8 cellular contexts compared by ENCODE assay signal in genomic region chr17:65055280-65055707, GRCh38.
DNase-seq lines count a peak whose midpoint lies in the region; ATAC-seq, FAIRE-seq and TF ChIP-seq lines count a peak whose summit lies in the region.

No MANE protein-coding gene starts in this region.

- peaks cover 6 to 20% of the 10 kb centered on the region in 2 donors for H3K4me1 ChIP-seq in muscle layer of duodenum (ENCODE audit: control insufficient read depth in 1 of 2, insufficient read depth in 2 of 2, low read length in 2 of 2)

- DNase-seq in GM19239 (ENCODE audit: insufficient read length, low spot score) (no peak), NB4 (ENCODE audit: low read depth) (no peak), cerebellar cortex (ENCODE audit: low spot score) (peak; percentile 56), NCI-H1048 (lab: John Stamatoyannopoulos, UW) (no peak)

- no peak for TF ChIP-seq POLR2A in NB4 (IDR thresholded peaks at IDR 0.05; ENCODE audit: extremely low read depth, insufficient read length)

- H3K27ac ChIP-seq in 22Rv1 (peak overlapping the region; percentile 90), muscle layer of duodenum (ENCODE audit: low read length) (peak overlapping the region; percentile 98)

- FAIRE-seq in GM19239 (lab: Jason Lieb, UNC), result peak; percentile 57

- TF ChIP-seq CTCF in 22Rv1 (IDR thresholded peaks at IDR 0.05) (no peak), NB4 (IDR thresholded peaks at IDR 0.05; ENCODE audit: low read depth, low read length) (no peak)

- H3K4me3 ChIP-seq in NB4 (ENCODE audit: low read depth, low read length), result peak overlapping the region; percentile 81
- H3K4me3 ChIP-seq in muscle layer of duodenum (ENCODE audit: low read depth in 1 of 2, low read length in 2 of 2), result peak overlapping the region; percentile 90 to 100

- H3K27me3 ChIP-seq in muscle layer of duodenum (ENCODE audit: low read depth, low read length), result no peaks in the 10 kb centered on the region

- no peaks in the 10 kb centered on the region for H3K9me3 ChIP-seq in muscle layer of duodenum (ENCODE audit: control insufficient read depth in 1 of 2, low read length in 2 of 2)

- ATAC-seq in HG03439 (IDR thresholded peaks at IDR 0.05; ENCODE audit: unreplicated experiment) (no peak), GM19328 (IDR thresholded peaks at IDR 0.05; ENCODE audit: unreplicated experiment) (no peak)

- H3K36me3 ChIP-seq in muscle layer of duodenum (ENCODE audit: control insufficient read depth in 1 of 2, insufficient read depth in 2 of 2, low read length in 2 of 2), result peaks cover 9 to 12% of the 10 kb centered on the region in 2 donors
